7 cellular contexts compared by ENCODE assay signal in genomic region chr18:74963820-74964446, GRCh38.
DNase-seq lines count a peak whose midpoint lies in the region; ATAC-seq and TF ChIP-seq lines count a peak whose summit lies in the region.

No MANE protein-coding gene starts in this region.

- no peaks in the 10 kb centered on the region for H3K27me3 ChIP-seq in RWPE2 (ENCODE audit: insufficient read depth, poor library complexity, severe bottlenecking)
- no peaks in the 10 kb centered on the region for H3K27me3 ChIP-seq in heart left ventricle

- no peaks in the 10 kb centered on the region for H3K9me3 ChIP-seq in RWPE2 (ENCODE audit: severe bottlenecking)
- peaks cover 0 to 12% (median 0%) of the 10 kb centered on the region in 12 donors for H3K9me3 ChIP-seq in heart left ventricle

- TF ChIP-seq POLR2A in heart left ventricle (IDR thresholded peaks at IDR 0.05) = no peak

- TF ChIP-seq CTCF in GM10266 (IDR thresholded peaks at IDR 0.05; ENCODE audit: control insufficient read depth, insufficient read depth, low read depth, missing control alignments) (peak; percentile 48), LNCAP (IDR thresholded peaks at IDR 0.05) (peak; percentile 54; the same call in 1 of the 2 replicates), RWPE2 (IDR thresholded peaks at IDR 0.05; ENCODE audit: poor library complexity, severe bottlenecking) (peak; percentile 46), heart left ventricle (IDR thresholded peaks at IDR 0.05) (peak in 11 of 12 donors; percentile 16 to 60 (median 44))

- H3K4me1 ChIP-seq in RWPE2 (ENCODE audit: insufficient read depth, poor library complexity, severe bottlenecking) (no peaks in the 10 kb centered on the region), heart left ventricle (peaks cover 0 to 9% (median 0%) of the 10 kb centered on the region in 12 donors)

- no peak overlapping the region for H3K27ac ChIP-seq in RWPE2 (ENCODE audit: poor library complexity, severe bottlenecking)
- no peak overlapping the region for H3K27ac ChIP-seq in heart left ventricle

- DNase-seq in GM10266 (ENCODE audit: extremely low spot score) = peak; percentile 22
- DNase-seq in RWPE2 (ENCODE audit: low spot score) = no peak
- peak in 4 of 5 donors; percentile 40 to 55 (median 46) for DNase-seq in heart left ventricle
- peak; percentile 48 for DNase-seq in stromal cell of bone marrow (ENCODE audit: low read depth)
- no peak for DNase-seq in stimulated activated CD4-positive, alpha-beta T cell treated with anti-CD3 and anti-CD28 coated beads, Interleukin-4, amount 100 ng/mL, for 1 hour

- WGBS in heart left ventricle, 4 donors = 15 to 20% (median 17%) methylated on average over 7 of the region's 7 CpGs

- intact Hi-C loops in heart left ventricle (cut with DNase I) = loop anchor here in 8 of 10 donors (2.0 to 10.0 kb wide), 7 partner anchors 181 to 312 kb away; no protein-coding TSS in a partner anchor

- H3K36me3 ChIP-seq in RWPE2 (ENCODE audit: low read depth) (no peaks in the 10 kb centered on the region), heart left ventricle (peaks cover 0 to 4% (median 0%) of the 10 kb centered on the region in 9 donors)

- H3K4me3 ChIP-seq in RWPE2 (ENCODE audit: severe bottlenecking) = no peak overlapping the region
- no peak overlapping the region for H3K4me3 ChIP-seq in heart left ventricle

- ATAC-seq in GM21737 (IDR thresholded peaks at IDR 0.05; ENCODE audit: unreplicated experiment) (peak; percentile 90), RWPE2 (ENCODE audit: low read depth) (peak; percentile 58), heart left ventricle (peak; percentile 69 to 91 (median 90))

Comparison
In these comparisons a context has a peak if more than half of its experiments do, and no peak if none do; other contexts are left out.
1. DNase-seq: peak in GM10266 (single experiment), heart left ventricle (4 of 5) and stromal cell of bone marrow (single experiment); none in RWPE2 (single experiment) and stimulated activated CD4-positive, alpha-beta T cell treated with anti-CD3 and anti-CD28 coated beads, Interleukin-4, amount 100 ng/mL, for 1 hour (single experiment).
2. Peak in every context shown above with its lines, with median percentiles within 50 percentile points of each other: CTCF ChIP-seq and ATAC-seq.